In genomic region chr19:49398931-49399330, GRCh38 we compare ENCODE assay signal across 24 cellular contexts. TPM values are rescaled to one million over a fixed set of nuclear protein-coding genes. Genes with fewer than 3 reads are reported as not detected.
"Had no signal": no experiment of that assay in that cellular context is flagged by ENCODE, and none has a peak within 500 bp of the region (broad histone marks: within the 10 kb centered on the region; RNA-seq: fewer than 3 reads in every experiment).

No MANE protein-coding gene starts in this region.

- H3K4me1 ChIP-seq: gastroesophageal sphincter, heart right ventricle, lower lobe of right lung, right atrium auricular region had no signal

- H3K4me3 Mint-ChIP-seq: activated CD4-positive, alpha-beta memory T cell treated with anti-CD3 and anti-CD28 coated beads, Interleukin-2, amount 10 ng/mL, durations not matched to agents 7 days and 5 days; activated naive CD8-positive, alpha-beta T cell treated with anti-CD3 and anti-CD28 coated beads for 36 hours; activated T-cell treated with anti-CD3 and anti-CD28 coated beads, Interleukin-2, amount 50 U/mL, for 24 hours; central memory CD8-positive, alpha-beta T cell; stimulated activated naive CD8-positive, alpha-beta T cell treated with anti-CD3 and anti-CD28 coated beads, Interleukin-15, Interleukin-2, amounts not matched to agents 100 ng/mL and 50 ng/mL, for 24 hours had no signal

- H3K27me3 ChIP-seq: right atrium auricular region, upper lobe of left lung had no signal

- H3K9me3 Mint-ChIP-seq: activated CD4-positive, alpha-beta memory T cell treated with anti-CD3 and anti-CD28 coated beads, Interleukin-2, amount 10 ng/mL, durations not matched to agents 7 days and 5 days; activated naive CD8-positive, alpha-beta T cell treated with anti-CD3 and anti-CD28 coated beads for 36 hours; activated T-cell treated with anti-CD3 and anti-CD28 coated beads, Interleukin-2, amount 50 U/mL, for 24 hours; central memory CD8-positive, alpha-beta T cell; stimulated activated naive CD8-positive, alpha-beta T cell treated with anti-CD3 and anti-CD28 coated beads, Interleukin-15, Interleukin-2, amounts not matched to agents 100 ng/mL and 50 ng/mL, for 24 hours had no signal

- H3K9me3 ChIP-seq: gastroesophageal sphincter, heart right ventricle, lower lobe of right lung, right atrium auricular region, upper lobe of left lung had no signal

- H3K36me3 Mint-ChIP-seq: activated naive CD8-positive, alpha-beta T cell treated with anti-CD3 and anti-CD28 coated beads for 36 hours had no signal

- H3K27ac ChIP-seq: brain microvascular endothelial cell, gastroesophageal sphincter, heart right ventricle, lower lobe of right lung, right atrium auricular region, skin epidermis, upper lobe of left lung had no signal

- H3K27ac Mint-ChIP-seq: activated CD4-positive, alpha-beta memory T cell treated with anti-CD3 and anti-CD28 coated beads, Interleukin-2, amount 10 ng/mL, durations not matched to agents 7 days and 5 days; activated naive CD8-positive, alpha-beta T cell treated with anti-CD3 and anti-CD28 coated beads for 36 hours; activated T-cell treated with anti-CD3 and anti-CD28 coated beads, Interleukin-2, amount 50 U/mL, for 24 hours; progenitor cell of endocrine pancreas; stimulated activated naive CD8-positive, alpha-beta T cell treated with anti-CD3 and anti-CD28 coated beads, Interleukin-15, Interleukin-2, amounts not matched to agents 100 ng/mL and 50 ng/mL, for 24 hours had no signal

- DNase-seq: activated CD4-positive, alpha-beta memory T cell treated with anti-CD3 and anti-CD28 coated beads, Interleukin-2, amount 10 ng/mL, durations not matched to agents 7 days and 5 days; activated effector memory CD4-positive, alpha-beta T cell treated with anti-CD3 and anti-CD28 coated beads, Interleukin-2, amount 50 U/mL, for 16 hours; activated naive CD8-positive, alpha-beta T cell treated with anti-CD3 and anti-CD28 coated beads for 36 hours; activated T-cell treated with anti-CD3 and anti-CD28 coated beads, Interleukin-2, amount 50 U/mL, for 24 hours; anterior cingulate cortex; brain microvascular endothelial cell; heart right ventricle; left colon; lower lobe of right lung; nucleus accumbens; stimulated activated CD4-positive, alpha-beta T cell treated with anti-CD3 and anti-CD28 coated beads, Interleukin-15, amount 100 ng/mL, for 24 hours; stimulated activated CD4-positive, alpha-beta T cell treated with anti-CD3 and anti-CD28 coated beads, Interleukin-4, amount 100 ng/mL, for 1 hour; SW 1271; T1000; upper lobe of left lung had no signal

- H3K36me3 ChIP-seq: brain microvascular endothelial cell, gastroesophageal sphincter, heart right ventricle, lower lobe of right lung, right atrium auricular region, upper lobe of left lung had no signal

- H3K4me1 Mint-ChIP-seq: central memory CD8-positive, alpha-beta T cell had no signal

- ATAC-seq: gastroesophageal sphincter, heart right ventricle, left colon, lower lobe of right lung had no signal

- H3K4me3 ChIP-seq: gastroesophageal sphincter, heart right ventricle, lower lobe of right lung, right atrium auricular region, skin epidermis, upper lobe of left lung had no signal

- H3K27me3 Mint-ChIP-seq: activated naive CD8-positive, alpha-beta T cell treated with anti-CD3 and anti-CD28 coated beads for 36 hours; activated T-cell treated with anti-CD3 and anti-CD28 coated beads, Interleukin-2, amount 50 U/mL, for 24 hours; central memory CD8-positive, alpha-beta T cell; stimulated activated naive CD8-positive, alpha-beta T cell treated with anti-CD3 and anti-CD28 coated beads, Interleukin-15, Interleukin-2, amounts not matched to agents 100 ng/mL and 50 ng/mL, for 24 hours had no signal

RNA-seq across cellular contexts. Expression of gene KASH5, which starts 10.9 kb away (rescaled TPM):
- total RNA-seq: dermis microvascular lymphatic vessel endothelial cell, gastroesophageal sphincter, heart right ventricle, left colon, progenitor cell of endocrine pancreas, right atrium auricular region, temporal lobe had no signal
- polyA plus RNA-seq: esophagus, heart right ventricle had no signal

RNA-seq across cellular contexts. Expression of gene PTH2, which starts 24.3 kb away (rescaled TPM):
- total RNA-seq: activated CD4-positive, alpha-beta memory T cell treated with anti-CD3 and anti-CD28 coated beads, Interleukin-2, amount 10 ng/mL, durations not matched to agents 7 days and 5 days; activated naive CD8-positive, alpha-beta T cell treated with anti-CD3 and anti-CD28 coated beads for 36 hours; dermis microvascular lymphatic vessel endothelial cell; gastroesophageal sphincter; heart right ventricle; left colon; lower lobe of right lung; progenitor cell of endocrine pancreas; right atrium auricular region; temporal lobe; upper lobe of left lung had no signal
- polyA plus RNA-seq: esophagus, heart right ventricle had no signal

RNA-seq across cellular contexts. Expression of gene GFY, which starts 26.3 kb away (rescaled TPM):
- total RNA-seq: activated CD4-positive, alpha-beta memory T cell treated with anti-CD3 and anti-CD28 coated beads, Interleukin-2, amount 10 ng/mL, durations not matched to agents 7 days and 5 days; activated naive CD8-positive, alpha-beta T cell treated with anti-CD3 and anti-CD28 coated beads for 36 hours; dermis microvascular lymphatic vessel endothelial cell; gastroesophageal sphincter; heart right ventricle; left colon; lower lobe of right lung; progenitor cell of endocrine pancreas; right atrium auricular region; upper lobe of left lung had no signal
- polyA plus RNA-seq: esophagus had no signal

RNA-seq across cellular contexts. Expression of gene DKKL1, which starts 35.3 kb away (rescaled TPM):
- total RNA-seq: activated CD4-positive, alpha-beta memory T cell treated with anti-CD3 and anti-CD28 coated beads, Interleukin-2, amount 10 ng/mL, durations not matched to agents 7 days and 5 days; activated naive CD8-positive, alpha-beta T cell treated with anti-CD3 and anti-CD28 coated beads for 36 hours; gastroesophageal sphincter; left colon; right atrium auricular region; temporal lobe had no signal

RNA-seq across cellular contexts. Expression of gene TEAD2, which starts 36.7 kb away (rescaled TPM):
- total RNA-seq: activated CD4-positive, alpha-beta memory T cell treated with anti-CD3 and anti-CD28 coated beads, Interleukin-2, amount 10 ng/mL, durations not matched to agents 7 days and 5 days; activated naive CD8-positive, alpha-beta T cell treated with anti-CD3 and anti-CD28 coated beads for 36 hours had no signal
